ENCODE assay signal across 10 cellular contexts in the genomic region with DNA sequence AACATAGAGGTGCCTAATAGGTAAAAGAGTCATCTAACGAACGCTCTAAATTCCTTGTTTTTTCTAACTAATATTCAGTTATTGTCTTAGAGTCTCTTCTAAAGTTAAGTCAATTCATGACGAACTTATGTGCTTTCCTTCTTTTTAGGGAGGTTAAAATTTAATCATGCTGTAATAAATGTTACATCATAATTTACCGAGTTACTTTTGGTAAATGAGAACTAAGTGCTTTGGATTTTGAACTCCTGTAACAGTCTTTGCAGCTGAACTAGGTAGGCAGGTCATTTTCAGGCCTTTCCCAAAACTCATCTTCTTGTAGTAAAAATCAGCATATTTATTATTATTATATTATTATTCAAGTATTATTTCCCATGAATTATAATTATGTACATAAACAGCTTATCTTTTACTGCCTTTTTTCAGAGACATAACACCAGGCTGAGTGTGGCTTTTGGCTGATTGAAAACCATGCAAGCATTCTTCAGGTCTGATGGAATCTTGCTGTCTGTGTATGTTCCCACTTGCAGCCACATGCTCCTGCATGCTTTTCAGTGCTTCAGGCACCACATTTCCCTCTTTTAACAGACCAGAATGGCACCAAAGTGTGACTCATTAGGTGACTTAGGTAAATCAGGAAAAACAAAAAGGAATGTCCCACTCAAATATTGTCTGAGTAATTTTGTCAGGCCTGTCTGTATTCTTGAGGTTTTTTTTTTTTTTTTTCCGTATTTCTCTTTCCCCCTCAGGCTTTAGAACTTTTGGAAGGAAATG.
A peak's percentile ranks its signal among the peaks of the same experiment; 100 is the strongest.
DNase-seq lines count a peak whose midpoint lies in the region; ATAC-seq and TF ChIP-seq lines count a peak whose summit lies in the region.
"Had no signal": no experiment of that assay in that cellular context is flagged by ENCODE, and none has a peak within 500 bp of the region (broad histone marks: within the 10 kb centered on the region; RNA-seq: fewer than 3 reads in every experiment).

No MANE protein-coding gene starts in this region.

- no peak overlapping the region for H4K5ac ChIP-seq in IMR-90 (ENCODE audit: low read depth, low read length)

- no peaks in the 10 kb centered on the region for H3K9me3 ChIP-seq in IMR-90 (ENCODE audit: control insufficient read depth, insufficient read depth, low read length)
- no peaks in the 10 kb centered on the region for H3K9me3 ChIP-seq in vagina

- H2BK120ac ChIP-seq in IMR-90 (ENCODE audit: low read depth, low read length): peak overlapping the region; percentile 86

- no peak overlapping the region for H2BK5ac ChIP-seq in IMR-90 (ENCODE audit: low read depth, low read length, poor library complexity, severe bottlenecking)

- no peak overlapping the region for H3K18ac ChIP-seq in IMR-90 (ENCODE audit: low read depth, low read length)

- H3K4me2 ChIP-seq in IMR-90 (ENCODE audit: low read depth, low read length): no peak overlapping the region

- intact Hi-C loops in IMR-90 (cut with micrococcal nuclease): loop anchor here (5.0 kb wide), 3 partner anchors 47 to 152 kb away; no protein-coding TSS in a partner anchor
- intact Hi-C loops in vagina (cut with DNase I): no loop called here

- no peak overlapping the region for H2AK5ac ChIP-seq in IMR-90 (ENCODE audit: low read depth, low read length)

- no peak overlapping the region for H2AK9ac ChIP-seq in IMR-90 (replicated peaks; ENCODE audit: low read depth, low read length, poor library complexity)

- WGBS in IMR-90 (ENCODE audit: extremely low coverage in 2 of 2, insufficient read length in 1 of 2), 2 experiments: no CpG with 5 or more reads among the region's 5 CpGs

- 0 out of 2 replicates have a peak, but pooled peaks have one; percentile 18 for ATAC-seq in IMR-90 (ENCODE audit: low read depth)
- peak; percentile 54 for ATAC-seq in left lobe of liver
- ATAC-seq: stimulated activated memory B cell treated with anti-CD40 and anti-IgM and Interleukin-4, amounts not matched to agents 10 μg/mL and 1 μg/mL and 100 μg/mL, for 72 hours had no signal

- in situ Hi-C loops in IMR-90 (cut with MboI; ENCODE audit: low sequenced_read_pairs): no loop called here
- in situ Hi-C loops in brain microvascular endothelial cell (cut with HindIII; ENCODE audit: low pct_ligation_motif_present, low sequenced_read_pairs): no loop called here
- in situ Hi-C loops in KBM-7 (cut with MboI; ENCODE audit: low pct_unique_long_range_greater_than_20kb, low sequenced_read_pairs): no loop called here

- POLR2A ChIA-PET in IMR-90 (lab: Charles Lee; ENCODE audit: unreplicated experiment): no interaction called here

- peak overlapping the region; percentile 25 for H3K14ac ChIP-seq in IMR-90 (replicated peaks; ENCODE audit: low read depth, low read length)

- H2BK15ac ChIP-seq in IMR-90 (ENCODE audit: low read depth, low read length): no peak overlapping the region

- H3K4me3 ChIP-seq in IMR-90 (ENCODE audit: insufficient read depth, low read depth, low read length): no peak overlapping the region
- H3K4me3 ChIP-seq in brain microvascular endothelial cell (ENCODE audit: low read depth, low read length): no peak overlapping the region
- H3K4me3 ChIP-seq in vagina: no peak overlapping the region

- no peaks in the 10 kb centered on the region for H4K20me1 ChIP-seq in IMR-90 (ENCODE audit: insufficient read depth, low read length)

- no peak overlapping the region for H4K91ac ChIP-seq in IMR-90 (ENCODE audit: insufficient read depth, low read depth, low read length)

- H3K23ac ChIP-seq in IMR-90 (ENCODE audit: low read depth, low read length): no peak overlapping the region

- no peaks in the 10 kb centered on the region for H3K27me3 ChIP-seq in IMR-90 (ENCODE audit: control insufficient read depth, insufficient read depth, low read length)
- no peaks in the 10 kb centered on the region for H3K27me3 ChIP-seq in brain microvascular endothelial cell (replicated peaks)
- no peaks in the 10 kb centered on the region for H3K27me3 ChIP-seq in vagina

- peaks cover 16% of the 10 kb centered on the region; the same call in 1 of the 2 replicates for H3K9me1 ChIP-seq in IMR-90 (ENCODE audit: insufficient read depth, low read length)

- TF ChIP-seq CTCF in IMR-90 (conservative IDR thresholded peaks at IDR 0.05; ENCODE audit: low read depth, low read length): no peak
- no peak for TF ChIP-seq CTCF in brain microvascular endothelial cell (IDR thresholded peaks at IDR 0.05; ENCODE audit: low read depth, low read length, missing control alignments)
- TF ChIP-seq CTCF in vagina (IDR thresholded peaks at IDR 0.05): no peak

- H3K9ac ChIP-seq in IMR-90 (ENCODE audit: low read depth, low read length): no peak overlapping the region

- DNase-seq in IMR-90: peak; percentile 38
- DNase-seq in brain microvascular endothelial cell: peak; percentile 64
- no peak for DNase-seq in left lobe of liver (ENCODE audit: low spot score)
- no peak for DNase-seq in vagina (ENCODE audit: extremely low spot score in 2 of 2)
- no peak for DNase-seq in NCI-H1694 (lab: John Stamatoyannopoulos, UW)
- DNase-seq in KBM-7: no peak
- no peak for DNase-seq in DMS79 (lab: John Stamatoyannopoulos, UW)
- DNase-seq: NCI-H446, occipital lobe had no signal

- H3K36me3 ChIP-seq in IMR-90 (ENCODE audit: control insufficient read depth, insufficient read depth, low read length) (no peaks in the 10 kb centered on the region), brain microvascular endothelial cell (replicated peaks) (no peaks in the 10 kb centered on the region), vagina (no peaks in the 10 kb centered on the region)

- no peaks in the 10 kb centered on the region for H3K79me1 ChIP-seq in IMR-90 (ENCODE audit: low read depth in 1 of 2, low read length in 2 of 2)

- H3K4ac ChIP-seq in IMR-90 (ENCODE audit: low read depth, low read length): peak overlapping the region; percentile 55; the same call in 1 of the 2 replicates

- CTCF ChIA-PET in IMR-90 (lab: Yijun Ruan, JAX): interaction anchor here (0.5 kb wide), 1 partner anchor 164 kb away, joined by 8 read pairs; no protein-coding TSS in a partner anchor

- BruUV-seq in IMR-90 (replicated peaks; lab: Mats Ljungman, UMichigan): no TSS peak

- TF ChIP-seq POLR2A in IMR-90 (IDR thresholded peaks at IDR 0.05; ENCODE audit: low read depth, low read length) (no peak), vagina (IDR thresholded peaks at IDR 0.05) (no peak)

- peak overlapping the region; percentile 73; the same call in 1 of the 2 replicates for H2BK20ac ChIP-seq in IMR-90 (ENCODE audit: low read depth, low read length)

- no peak overlapping the region for H3K56ac ChIP-seq in IMR-90 (ENCODE audit: extremely low read depth, insufficient read depth, low read length)

- no peak overlapping the region; the same call in 1 of the 2 replicates for H3K27ac ChIP-seq in IMR-90 (ENCODE audit: insufficient read depth, low read length)
- H3K27ac ChIP-seq in brain microvascular endothelial cell: no peak overlapping the region
- H3K27ac ChIP-seq in vagina: peak overlapping the region; percentile 36

- no peak for TF ChIP-seq RAD21 in IMR-90 (IDR thresholded peaks at IDR 0.05; ENCODE audit: low read length)

- dilution Hi-C loops in IMR-90 (cut with HindIII; ENCODE audit: low sequenced_read_pairs, unreplicated experiment): no loop called here

- H3K4me1 ChIP-seq in IMR-90 (ENCODE audit: control insufficient read depth, insufficient read depth, low read length) (peaks cover 16% of the 10 kb centered on the region), vagina (peaks cover 8% of the 10 kb centered on the region)

- peak overlapping the region; percentile 71 for H2AFZ ChIP-seq in IMR-90 (replicated peaks; ENCODE audit: low read length, poor library complexity)

- H4K8ac ChIP-seq in IMR-90 (ENCODE audit: low read depth in 2 of 2, low read length in 2 of 2): 0 out of 4 replicates have a peak overlapping the region, but pooled peaks of 1 of the 2 experiments have one; percentile 27

TF ChIP-seq in IMR-90, 13 proteins besides CTCF, POLR2A, EP300 and RAD21:
- no peak for TF ChIP-seq CHD1 (IDR thresholded peaks at IDR 0.05; ENCODE audit: low read depth, low read length)
- TF ChIP-seq MXI1 (IDR thresholded peaks at IDR 0.05; ENCODE audit: borderline replicate concordance, low read depth, low read length): no peak
- TF ChIP-seq NFE2L2 (IDR thresholded peaks at IDR 0.05; ENCODE audit: low read depth, low read length): no peak
- no peak for TF ChIP-seq BHLHE40 (IDR thresholded peaks at IDR 0.05; ENCODE audit: low read depth, low read length)
- no peak for TF ChIP-seq SMC3 (IDR thresholded peaks at IDR 0.05; ENCODE audit: low read depth, low read length)
- TF ChIP-seq, protein P1, sequence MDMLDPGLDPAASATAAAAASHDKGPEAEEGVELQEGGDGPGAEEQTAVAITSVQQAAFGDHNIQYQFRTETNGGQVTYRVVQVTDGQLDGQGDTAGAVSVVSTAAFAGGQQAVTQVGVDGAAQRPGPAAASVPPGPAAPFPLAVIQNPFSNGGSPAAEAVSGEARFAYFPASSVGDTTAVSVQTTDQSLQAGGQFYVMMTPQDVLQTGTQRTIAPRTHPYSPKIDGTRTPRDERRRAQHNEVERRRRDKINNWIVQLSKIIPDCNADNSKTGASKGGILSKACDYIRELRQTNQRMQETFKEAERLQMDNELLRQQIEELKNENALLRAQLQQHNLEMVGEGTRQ (IDR thresholded peaks at IDR 0.05; ENCODE audit: low read depth, low read length): no peak
- no peak for TF ChIP-seq FOS (IDR thresholded peaks at IDR 0.05; ENCODE audit: low read depth, low read length)
- TF ChIP-seq CEBPB (IDR thresholded peaks at IDR 0.05; ENCODE audit: low read depth, low read length): no peak
- no peak for TF ChIP-seq MAZ (IDR thresholded peaks at IDR 0.05; ENCODE audit: borderline replicate concordance, low read depth, low read length)
- TF ChIP-seq RFX5 (IDR thresholded peaks at IDR 0.05; ENCODE audit: low read depth, low read length): no peak
- TF ChIP-seq, protein P2, sequence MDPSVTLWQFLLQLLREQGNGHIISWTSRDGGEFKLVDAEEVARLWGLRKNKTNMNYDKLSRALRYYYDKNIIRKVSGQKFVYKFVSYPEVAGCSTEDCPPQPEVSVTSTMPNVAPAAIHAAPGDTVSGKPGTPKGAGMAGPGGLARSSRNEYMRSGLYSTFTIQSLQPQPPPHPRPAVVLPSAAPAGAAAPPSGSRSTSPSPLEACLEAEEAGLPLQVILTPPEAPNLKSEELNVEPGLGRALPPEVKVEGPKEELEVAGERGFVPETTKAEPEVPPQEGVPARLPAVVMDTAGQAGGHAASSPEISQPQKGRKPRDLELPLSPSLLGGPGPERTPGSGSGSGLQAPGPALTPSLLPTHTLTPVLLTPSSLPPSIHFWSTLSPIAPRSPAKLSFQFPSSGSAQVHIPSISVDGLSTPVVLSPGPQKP (IDR thresholded peaks at IDR 0.05; ENCODE audit: borderline replicate concordance, low read depth, low read length): no peak
- no peak for TF ChIP-seq MAFK (IDR thresholded peaks at IDR 0.05; ENCODE audit: low read depth, low read length)
- TF ChIP-seq RCOR1 (IDR thresholded peaks at IDR 0.05; ENCODE audit: insufficient replicate concordance, low read length): no peak
TF ChIP-seq in IMR-90: peak in this region for 0.

Comparison
In these comparisons a context has a peak if more than half of its experiments do, and no peak if none do; other contexts are left out.
1. DNase-seq: peak in IMR-90 (single experiment) and brain microvascular endothelial cell (single experiment); none in left lobe of liver (single experiment), vagina (0 of 2), NCI-H1694 (single experiment), KBM-7 (single experiment) and DMS79 (single experiment).